In the genomic region with DNA sequence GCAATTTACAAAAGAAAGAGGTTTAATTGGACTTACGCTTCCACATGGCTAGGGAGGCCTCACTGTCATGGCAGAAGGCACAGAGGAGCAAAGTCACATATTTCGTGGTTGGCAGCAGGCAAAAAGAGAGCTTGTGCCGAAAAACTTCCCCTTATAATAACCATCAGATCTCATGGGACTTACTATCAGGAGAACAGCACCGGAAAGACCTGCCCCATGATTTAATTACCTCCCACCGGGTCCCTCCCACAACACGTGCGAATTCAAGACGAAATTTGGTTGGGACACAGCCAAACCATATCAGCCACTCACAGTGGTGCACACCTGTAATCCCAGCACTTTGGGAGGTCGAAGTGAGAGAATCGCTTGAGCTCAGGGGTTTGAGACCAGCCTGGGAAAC, we compare ENCODE assay signal across 21 cellular contexts.
"Had no signal": no experiment of that assay in that cellular context is flagged by ENCODE, and none has a peak within 500 bp of the region (broad histone marks: within the 10 kb centered on the region; RNA-seq: fewer than 3 reads in every experiment).

No MANE protein-coding gene starts in this region.

- ATAC-seq: activated CD4-positive, alpha-beta T cell treated with anti-CD3 and anti-CD28 coated beads for 36 hours; activated T-helper 17 cell treated with anti-CD3 and anti-CD28 coated beads, Interleukin-2, amount 50 U/mL, for 72 hours; esophagus mucosa; gastrocnemius medialis; left ventricle myocardium superior; mucosa of descending colon had no signal

- H3K9me3 Mint-ChIP-seq: activated CD4-positive, alpha-beta memory T cell treated with anti-CD3 and anti-CD28 coated beads for 36 hours; activated T-helper 17 cell treated with anti-CD3 and anti-CD28 coated beads, Interleukin-2, amount 50 U/mL, for 72 hours had no signal

- H3K4me3 Mint-ChIP-seq: activated CD4-positive, alpha-beta memory T cell treated with anti-CD3 and anti-CD28 coated beads for 36 hours; activated CD4-positive, alpha-beta T cell treated with anti-CD3 and anti-CD28 coated beads for 36 hours; activated T-helper 17 cell treated with anti-CD3 and anti-CD28 coated beads, Interleukin-2, amount 50 U/mL, for 72 hours had no signal

- H3K36me3 Mint-ChIP-seq: activated CD4-positive, alpha-beta memory T cell treated with anti-CD3 and anti-CD28 coated beads for 36 hours had no signal

- H3K4me1 Mint-ChIP-seq: activated T-helper 17 cell treated with anti-CD3 and anti-CD28 coated beads, Interleukin-2, amount 50 U/mL, for 72 hours had no signal

- DNase-seq: activated CD4-positive, alpha-beta memory T cell treated with anti-CD3 and anti-CD28 coated beads for 36 hours; activated CD4-positive, alpha-beta T cell treated with anti-CD3 and anti-CD28 coated beads for 36 hours; activated naive CD4-positive, alpha-beta T cell; activated T-cell treated with anti-CD3 and anti-CD28 coated beads for 4 hours; anterior cingulate cortex; brain microvascular endothelial cell; cerebellar nuclear complex; effector CD4-positive, alpha-beta T cell; gastrocnemius medialis; left ventricle myocardium superior; mucosa of descending colon; naive B cell; stimulated activated CD4-positive, alpha-beta T cell treated with anti-CD3 and anti-CD28 coated beads, Interleukin-12 subunit alpha, Interleukin-12 subunit beta, amount 100 ng/mL, for 4 hours; stimulated activated CD4-positive, alpha-beta T cell treated with anti-CD3 and anti-CD28 coated beads, Interleukin-1b, Interleukin-23, amount 100 ng/mL, for 48 hours; stimulated activated CD8-positive, alpha-beta memory T cell treated with anti-CD3 and anti-CD28 coated beads, Interleukin-4, amount 100 ng/mL, for 48 hours; stimulated activated naive CD4-positive, alpha-beta T cell treated with Interleukin-2 at 50 U/mL for 16 hours; T1000; thyroid gland; WERI-Rb-1 had no signal

- H3K27ac Mint-ChIP-seq: activated CD4-positive, alpha-beta memory T cell treated with anti-CD3 and anti-CD28 coated beads for 36 hours; activated CD4-positive, alpha-beta T cell treated with anti-CD3 and anti-CD28 coated beads for 36 hours; activated T-helper 17 cell treated with anti-CD3 and anti-CD28 coated beads, Interleukin-2, amount 50 U/mL, for 72 hours; naive B cell had no signal
